19 cellular contexts compared by ENCODE assay signal in the genomic region with DNA sequence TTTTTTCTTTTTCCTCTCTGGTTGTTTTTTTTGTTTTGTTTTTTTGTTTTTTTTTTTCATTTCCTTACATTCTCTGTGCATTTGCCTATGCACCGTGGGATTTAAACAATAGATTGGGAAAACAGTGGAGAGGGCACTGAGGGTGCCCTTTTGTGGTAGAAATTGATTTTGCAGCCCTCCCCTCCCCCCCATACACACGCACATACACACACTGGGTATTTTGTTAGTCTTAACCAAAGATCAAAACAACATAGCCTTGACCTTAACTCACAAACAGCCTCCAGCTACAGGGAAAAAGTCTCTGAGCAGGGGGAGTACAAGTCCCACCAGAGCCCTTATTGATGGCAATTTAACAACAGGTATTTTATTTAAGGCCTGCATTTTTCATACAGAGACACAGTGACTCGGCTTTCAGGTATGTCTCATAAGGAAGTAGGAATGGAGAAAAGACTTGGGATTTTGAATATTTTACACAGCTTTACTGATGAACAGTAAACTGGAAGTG.
DNase-seq lines count a peak whose midpoint lies in the region; ATAC-seq, FAIRE-seq and TF ChIP-seq lines count a peak whose summit lies in the region.
"Had no signal": no experiment of that assay in that cellular context is flagged by ENCODE, and none has a peak within 500 bp of the region (broad histone marks: within the 10 kb centered on the region; RNA-seq: fewer than 3 reads in every experiment).

No MANE protein-coding gene starts in this region.

- H3K4me1 Mint-ChIP-seq in Caco-2 (ENCODE audit: low read depth, unreplicated experiment) (peaks cover 10% of the 10 kb centered on the region), mesothelial cell of epicardium (peaks cover 19% of the 10 kb centered on the region)
- H3K4me1 Mint-ChIP-seq in activated CD8-positive, alpha-beta T cell treated with anti-CD3 and anti-CD28 coated beads, Interleukin-2, amount 10 ng/mL, durations not matched to agents 7 days and 5 days (ENCODE audit: low read depth) = no peaks in the 10 kb centered on the region
- H3K4me1 Mint-ChIP-seq: activated CD4-positive, alpha-beta T cell treated with anti-CD3 and anti-CD28 coated beads for 36 hours had no signal

- H3K27me3 Mint-ChIP-seq in Caco-2 (ENCODE audit: insufficient read depth, unreplicated experiment) (no peaks in the 10 kb centered on the region), mesothelial cell of epicardium (ENCODE audit: low read depth) (no peaks in the 10 kb centered on the region)
- peaks cover 10% of the 10 kb centered on the region for H3K27me3 Mint-ChIP-seq in activated CD8-positive, alpha-beta T cell treated with anti-CD3 and anti-CD28 coated beads, Interleukin-2, amount 10 ng/mL, durations not matched to agents 7 days and 5 days (ENCODE audit: low read depth)
- H3K27me3 Mint-ChIP-seq: effector memory CD8-positive, alpha-beta T cell had no signal

- H3K27me3 ChIP-seq in Caco-2 (replicated peaks; ENCODE audit: control insufficient read depth, insufficient read depth, low read length) (no peaks in the 10 kb centered on the region), PC-3 (ENCODE audit: low read length) (no peaks in the 10 kb centered on the region), endothelial cell of umbilical vein (ENCODE audit: control insufficient read depth in 2 of 2, insufficient read depth in 2 of 2, low read length in 2 of 2) (no peaks in the 10 kb centered on the region)
- H3K27me3 ChIP-seq: adrenal gland had no signal

- no peak for TF ChIP-seq POLR2A in endothelial cell of umbilical vein (IDR thresholded peaks at IDR 0.05; ENCODE audit: low read depth, low read length)

- no peaks in the 10 kb centered on the region for H3K36me3 ChIP-seq in Caco-2 (ENCODE audit: control insufficient read depth, insufficient read depth, low read length)
- no peaks in the 10 kb centered on the region for H3K36me3 ChIP-seq in PC-3 (ENCODE audit: low read depth, low read length)
- no peaks in the 10 kb centered on the region for H3K36me3 ChIP-seq in endothelial cell of umbilical vein (ENCODE audit: control insufficient read depth in 2 of 2, extremely low read depth in 1 of 2, insufficient read depth in 2 of 2, low read length in 2 of 2)
- H3K36me3 ChIP-seq: adrenal gland had no signal

- intact Hi-C loops in Caco-2 (cut with micrococcal nuclease; ENCODE audit: unreplicated experiment) (no loop called here), PC-3 (cut with micrococcal nuclease) (no loop called here), endothelial cell of umbilical vein (cut with micrococcal nuclease) (no loop called here)

- TF ChIP-seq CTCF in Caco-2 (IDR thresholded peaks at IDR 0.05; ENCODE audit: insufficient read depth in 1 of 2, low read depth in 1 of 2, low read length in 1 of 2, severe bottlenecking in 1 of 2, unreplicated experiment in 1 of 2) = no peak
- no peak for TF ChIP-seq CTCF in PC-3 (conservative IDR thresholded peaks at IDR 0.05; ENCODE audit: low read depth, low read length)
- no peak for TF ChIP-seq CTCF in endothelial cell of umbilical vein (IDR thresholded peaks at IDR 0.05; ENCODE audit: extremely low read depth in 1 of 2, insufficient read depth in 1 of 2, low read depth in 1 of 2, low read length in 2 of 2)
- no peak for TF ChIP-seq CTCF in mesothelial cell of epicardium (IDR thresholded peaks at IDR 0.05; ENCODE audit: unreplicated experiment)

- H3K9me3 Mint-ChIP-seq in Caco-2 (ENCODE audit: unreplicated experiment) (no peaks in the 10 kb centered on the region), mesothelial cell of epicardium (peaks cover 4% of the 10 kb centered on the region)
- no peaks in the 10 kb centered on the region for H3K9me3 Mint-ChIP-seq in activated CD8-positive, alpha-beta T cell treated with anti-CD3 and anti-CD28 coated beads, Interleukin-2, amount 10 ng/mL, durations not matched to agents 7 days and 5 days (ENCODE audit: insufficient read depth)
- H3K9me3 Mint-ChIP-seq: effector memory CD8-positive, alpha-beta T cell; T-helper 1 cell treated with Interleukin-12 subunit alpha and Interleukin-12 subunit beta and Interleukin-4 antibody, amounts not matched to agents 30 μg/mL and 1 μg/mL, for 36 hours had no signal

- H2AFZ ChIP-seq in PC-3 (ENCODE audit: low read length) (peak overlapping the region; percentile 40), endothelial cell of umbilical vein (ENCODE audit: low read depth, low read length) (no peak overlapping the region)

- H3K9ac ChIP-seq in PC-3 (ENCODE audit: low read length) (peak overlapping the region; percentile 1; the same call in 1 of the 2 replicates), endothelial cell of umbilical vein (replicated peaks; ENCODE audit: extremely low read depth, insufficient read depth, low read length) (no peak overlapping the region)

- dilution Hi-C loops in endothelial cell of umbilical vein (cut with MboI; ENCODE audit: extremely low pct_ligation_motif_present, low sequenced_read_pairs) = no loop called here

- H3K9me2 ChIP-seq in PC-3 (replicated peaks; ENCODE audit: low read length) = no peaks in the 10 kb centered on the region

- peak; percentile 15 for FAIRE-seq in endothelial cell of umbilical vein (lab: Jason Lieb, UNC)
- FAIRE-seq: islet of Langerhans had no signal

- peak; percentile 78 for ATAC-seq in PC-3
- no peak for ATAC-seq in GM18867 (IDR thresholded peaks at IDR 0.05; ENCODE audit: unreplicated experiment)
- no peak for ATAC-seq in activated CD8-positive, alpha-beta T cell treated with anti-CD3 and anti-CD28 coated beads, Interleukin-2, amount 10 ng/mL, durations not matched to agents 7 days and 5 days
- ATAC-seq: activated CD4-positive, alpha-beta T cell treated with anti-CD3 and anti-CD28 coated beads for 36 hours; effector memory CD8-positive, alpha-beta T cell had no signal

- H3K4me3 Mint-ChIP-seq in Caco-2 (ENCODE audit: unreplicated experiment) = no peak overlapping the region
- no peak overlapping the region for H3K4me3 Mint-ChIP-seq in mesothelial cell of epicardium
- no peak overlapping the region for H3K4me3 Mint-ChIP-seq in activated CD8-positive, alpha-beta T cell treated with anti-CD3 and anti-CD28 coated beads, Interleukin-2, amount 10 ng/mL, durations not matched to agents 7 days and 5 days
- H3K4me3 Mint-ChIP-seq: activated CD4-positive, alpha-beta T cell treated with anti-CD3 and anti-CD28 coated beads for 36 hours; effector memory CD8-positive, alpha-beta T cell; T-helper 1 cell treated with Interleukin-12 subunit alpha and Interleukin-12 subunit beta and Interleukin-4 antibody, amounts not matched to agents 30 μg/mL and 1 μg/mL, for 36 hours had no signal

- CTCF ChIA-PET in Caco-2 (lab: Charles Lee) = no interaction called here
- CTCF ChIA-PET in PC-3 (lab: Charles Lee) = no interaction called here
- CTCF ChIA-PET in endothelial cell of umbilical vein (lab: Charles Lee) = interaction anchor here (1.0 kb wide), 1 partner anchor 15 kb away, joined by 3 read pairs; no protein-coding TSS in a partner anchor
- CTCF ChIA-PET in activated CD8-positive, alpha-beta T cell treated with anti-CD3 and anti-CD28 coated beads, Interleukin-2, amount 10 ng/mL, durations not matched to agents 7 days and 5 days (lab: Charles Lee) = no interaction called here

- H3K9me3 ChIP-seq in Caco-2 (no peaks in the 10 kb centered on the region), PC-3 (ENCODE audit: low read length) (no peaks in the 10 kb centered on the region), endothelial cell of umbilical vein (replicated peaks; ENCODE audit: control insufficient read depth, insufficient read depth, low read length) (no peaks in the 10 kb centered on the region)
- H3K9me3 ChIP-seq: adrenal gland had no signal

- no peaks in the 10 kb centered on the region for H3K79me2 ChIP-seq in PC-3 (ENCODE audit: low read length)
- H3K79me2 ChIP-seq in endothelial cell of umbilical vein (ENCODE audit: control insufficient read depth, insufficient read depth, low read length) = no peaks in the 10 kb centered on the region

- H3K4me1 ChIP-seq in Caco-2 = peaks cover 8% of the 10 kb centered on the region
- peaks cover 24% of the 10 kb centered on the region for H3K4me1 ChIP-seq in PC-3 (ENCODE audit: insufficient read depth, low read length)
- H3K4me1 ChIP-seq in endothelial cell of umbilical vein (ENCODE audit: control insufficient read depth, extremely low read depth, insufficient read depth, low read length) = peaks cover 10% of the 10 kb centered on the region

- H3K36me3 Mint-ChIP-seq in Caco-2 (ENCODE audit: insufficient read depth, unreplicated experiment) (no peaks in the 10 kb centered on the region), mesothelial cell of epicardium (no peaks in the 10 kb centered on the region)
- no peaks in the 10 kb centered on the region for H3K36me3 Mint-ChIP-seq in activated CD8-positive, alpha-beta T cell treated with anti-CD3 and anti-CD28 coated beads, Interleukin-2, amount 10 ng/mL, durations not matched to agents 7 days and 5 days (ENCODE audit: low read depth)

- DNase-seq in Caco-2 = no peak
- peak; percentile 74 for DNase-seq in PC-3
- DNase-seq in endothelial cell of umbilical vein (ENCODE audit: low read depth, low spot score) = peak; percentile 78
- DNase-seq in mesothelial cell of epicardium (ENCODE audit: low spot score in 2 of 2, unreplicated experiment in 2 of 2) = no peak
- no peak for DNase-seq in activated CD8-positive, alpha-beta T cell treated with anti-CD3 and anti-CD28 coated beads, Interleukin-2, amount 10 ng/mL, durations not matched to agents 7 days and 5 days
- no peak for DNase-seq in stimulated activated CD4-positive, alpha-beta T cell treated with anti-CD3 and anti-CD28 coated beads, Interleukin-4, amount 100 ng/mL, for 4 hours
- no peak for DNase-seq in NCI-H1694 (lab: John Stamatoyannopoulos, UW)
- DNase-seq: activated CD4-positive, alpha-beta T cell treated with anti-CD3 and anti-CD28 coated beads for 36 hours; activated T-cell treated with anti-CD3 and anti-CD28 coated beads, Interleukin-2, amount 50 U/mL, for 1 hour; AML-193; effector memory CD8-positive, alpha-beta T cell; glutamatergic neuron; NCI-H1436; NCI-H510A; RPMI8226 had no signal

- no peaks in the 10 kb centered on the region for H3F3A ChIP-seq in PC-3 (ENCODE audit: low read length, unreplicated experiment)

- peak overlapping the region; percentile 27 for H3K4me2 ChIP-seq in PC-3 (ENCODE audit: low read length)
- H3K4me2 ChIP-seq in endothelial cell of umbilical vein (ENCODE audit: insufficient read depth, low read length) = peak overlapping the region; percentile 31

- H4K20me1 ChIP-seq in PC-3 (ENCODE audit: low read length) (no peaks in the 10 kb centered on the region), endothelial cell of umbilical vein (replicated peaks; ENCODE audit: control insufficient read depth, extremely low read depth, insufficient read depth, low read length) (no peaks in the 10 kb centered on the region)

- no peaks in the 10 kb centered on the region for H3K9me1 ChIP-seq in endothelial cell of umbilical vein (replicated peaks; ENCODE audit: control insufficient read depth, extremely low read depth, insufficient read depth, low read length)

- BruUV-seq in Caco-2 (replicated peaks; lab: Mats Ljungman, UMichigan) (no TSS peak), PC-3 (replicated peaks; lab: Mats Ljungman, UMichigan) (no TSS peak), endothelial cell of umbilical vein (replicated peaks; lab: Mats Ljungman, UMichigan) (no TSS peak)

- POLR2A ChIA-PET in Caco-2 (lab: Charles Lee) (no interaction called here), PC-3 (lab: Charles Lee; ENCODE audit: unreplicated experiment) (no interaction called here), endothelial cell of umbilical vein (lab: Charles Lee) (no interaction called here)
- POLR2A ChIA-PET in activated CD8-positive, alpha-beta T cell treated with anti-CD3 and anti-CD28 coated beads, Interleukin-2, amount 10 ng/mL, durations not matched to agents 7 days and 5 days (lab: Charles Lee) = no interaction called here

- H3K27ac Mint-ChIP-seq in Caco-2 (ENCODE audit: unreplicated experiment) = peak overlapping the region; percentile 55
- peak overlapping the region; percentile 88 for H3K27ac Mint-ChIP-seq in mesothelial cell of epicardium
- no peak overlapping the region for H3K27ac Mint-ChIP-seq in activated CD8-positive, alpha-beta T cell treated with anti-CD3 and anti-CD28 coated beads, Interleukin-2, amount 10 ng/mL, durations not matched to agents 7 days and 5 days
- H3K27ac Mint-ChIP-seq: activated CD4-positive, alpha-beta T cell treated with anti-CD3 and anti-CD28 coated beads for 36 hours; effector memory CD8-positive, alpha-beta T cell; T-helper 1 cell treated with Interleukin-12 subunit alpha and Interleukin-12 subunit beta and Interleukin-4 antibody, amounts not matched to agents 30 μg/mL and 1 μg/mL, for 36 hours had no signal

- H3K27ac ChIP-seq in PC-3 (ENCODE audit: low read length) = peak overlapping the region; percentile 57
- no peak overlapping the region for H3K27ac ChIP-seq in endothelial cell of umbilical vein (ENCODE audit: insufficient read depth, low read depth, low read length)

- H3K4me3 ChIP-seq in Caco-2 (ENCODE audit: low read depth, low read length) (no peak overlapping the region), PC-3 (ENCODE audit: low read length) (no peak overlapping the region), endothelial cell of umbilical vein (replicated peaks in 1 of 3; ENCODE audit: insufficient read depth in 1 of 3, low read depth in 1 of 3, low read length in 3 of 3) (no peak overlapping the region)
- H3K4me3 ChIP-seq: adrenal gland had no signal

Comparison
In these comparisons a context has a peak if more than half of its experiments do, and no peak if none do; other contexts are left out.
1. DNase-seq: peak in PC-3 (single experiment) and endothelial cell of umbilical vein (single experiment); none in Caco-2 (0 of 2), mesothelial cell of epicardium (0 of 2), activated CD8-positive, alpha-beta T cell treated with anti-CD3 and anti-CD28 coated beads, Interleukin-2, amount 10 ng/mL, durations not matched to agents 7 days and 5 days (single experiment), stimulated activated CD4-positive, alpha-beta T cell treated with anti-CD3 and anti-CD28 coated beads, Interleukin-4, amount 100 ng/mL, for 4 hours (0 of 2) and NCI-H1694 (single experiment).